Comparison of ENCODE assay signal across 32 cellular contexts in the genomic region with DNA sequence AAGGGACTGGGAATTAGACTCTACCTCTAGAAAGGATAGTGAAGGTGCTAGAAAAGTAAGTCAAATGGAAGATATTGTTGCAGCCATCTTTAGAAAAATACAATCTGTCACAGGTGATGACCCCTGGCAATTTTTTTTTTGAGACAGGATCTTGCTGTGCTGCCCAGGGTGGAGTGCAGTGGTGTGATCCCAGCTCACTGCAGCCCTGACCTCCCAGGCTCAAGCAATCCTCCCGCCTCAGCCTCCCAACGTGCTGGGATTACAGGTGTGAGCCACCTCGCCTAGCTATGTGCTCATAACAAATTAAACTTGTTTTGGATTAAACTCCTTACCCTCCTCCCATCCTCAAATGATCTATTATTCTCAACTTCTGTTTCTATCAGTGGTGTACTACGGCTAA. TPM values are rescaled to one million over a fixed set of nuclear protein-coding genes. Genes with fewer than 3 reads are reported as not detected.
"Had no signal": no experiment of that assay in that cellular context is flagged by ENCODE, and none has a peak within 500 bp of the region (broad histone marks: within the 10 kb centered on the region; RNA-seq: fewer than 3 reads in every experiment).

No MANE protein-coding gene starts in this region.

- H3K27ac Mint-ChIP-seq: activated CD8-positive, alpha-beta T cell treated with anti-CD3 and anti-CD28 coated beads for 36 hours; activated naive CD8-positive, alpha-beta T cell; activated T-cell treated with anti-CD3 and anti-CD28 coated beads, Interleukin-2, amount 50 U/mL, for 72 hours; neural progenitor cell; progenitor cell of endocrine pancreas; stimulated activated naive CD8-positive, alpha-beta T cell treated with anti-CD3 and anti-CD28 coated beads, Interleukin-15, Interleukin-2, amounts not matched to agents 100 ng/mL and 50 ng/mL, for 24 hours; T-helper 17 cell had no signal

- H3K36me3 Mint-ChIP-seq: activated naive CD8-positive, alpha-beta T cell; naive thymus-derived CD8-positive, alpha-beta T cell; neural progenitor cell had no signal

- H3K4me3 ChIP-seq: adrenal gland, body of pancreas, neural progenitor cell, skin epidermis, thoracic aorta had no signal

- H3K27me3 ChIP-seq: adrenal gland, body of pancreas, neural progenitor cell had no signal

- H3K9me3 ChIP-seq: adrenal gland, body of pancreas, thoracic aorta had no signal

- H3K4me2 ChIP-seq: neural progenitor cell had no signal

- H2AFZ ChIP-seq: neural progenitor cell had no signal

- H3K9ac ChIP-seq: neural progenitor cell had no signal

- ATAC-seq: activated CD8-positive, alpha-beta T cell treated with anti-CD3 and anti-CD28 coated beads for 36 hours; activated T-cell treated with anti-CD3 and anti-CD28 coated beads, Interleukin-2, amount 50 U/mL, for 72 hours; body of pancreas; esophagus mucosa; left colon; naive thymus-derived CD8-positive, alpha-beta T cell; sciatic nerve; T-helper 17 cell had no signal

- H3K36me3 ChIP-seq: adrenal gland, neural progenitor cell, thoracic aorta had no signal

- H3K27ac ChIP-seq: adrenal gland, body of pancreas, neural progenitor cell, skin epidermis, thoracic aorta, WERI-Rb-1 had no signal

- DNase-seq: activated CD4-positive, alpha-beta T cell treated with anti-CD3 and anti-CD28 coated beads, Interleukin-2, amount 50 U/mL, for 1 hour; activated CD4-positive, CD25-positive, alpha-beta regulatory T cell treated with anti-CD3 and anti-CD28 coated beads, Interleukin-2, amount 50 U/mL, for 72 hours; activated CD8-positive, alpha-beta T cell treated with anti-CD3 and anti-CD28 coated beads for 36 hours; activated effector memory CD4-positive, alpha-beta T cell treated with Interleukin-2 at 50 U/mL for 16 hours; activated naive CD4-positive, alpha-beta T cell treated with Interleukin-2 at 50 U/mL for 16 hours; activated T-cell treated with anti-CD3 and anti-CD28 coated beads for 4 hours; activated T-cell treated with anti-CD3 and anti-CD28 coated beads, Interleukin-2, amount 50 U/mL, for 72 hours; aorta; body of pancreas; dermis blood vessel endothelial cell; effector memory CD4-positive, alpha-beta T cell; foreskin fibroblast; hippocampal formation; left colon; naive thymus-derived CD8-positive, alpha-beta T cell; stimulated activated CD4-positive, alpha-beta T cell treated with anti-CD3 and anti-CD28 coated beads, Interleukin-12 subunit alpha, Interleukin-12 subunit beta, amount 100 ng/mL, for 4 hours; stimulated activated CD4-positive, alpha-beta T cell treated with anti-CD3 and anti-CD28 coated beads, Interleukin-4, amount 100 ng/mL, for 1 hour; T-helper 17 cell; T1000; trophoblast cell; WERI-Rb-1 had no signal

- H3K27me3 Mint-ChIP-seq: activated CD8-positive, alpha-beta T cell treated with anti-CD3 and anti-CD28 coated beads for 36 hours; activated naive CD8-positive, alpha-beta T cell; naive thymus-derived CD8-positive, alpha-beta T cell; progenitor cell of endocrine pancreas; stimulated activated naive CD8-positive, alpha-beta T cell treated with anti-CD3 and anti-CD28 coated beads, Interleukin-15, Interleukin-2, amounts not matched to agents 100 ng/mL and 50 ng/mL, for 24 hours; T-helper 17 cell had no signal

- H3K4me3 Mint-ChIP-seq: activated CD8-positive, alpha-beta T cell treated with anti-CD3 and anti-CD28 coated beads for 36 hours; activated naive CD8-positive, alpha-beta T cell; activated T-cell treated with anti-CD3 and anti-CD28 coated beads, Interleukin-2, amount 50 U/mL, for 72 hours; naive thymus-derived CD8-positive, alpha-beta T cell; neural progenitor cell; stimulated activated naive CD8-positive, alpha-beta T cell treated with anti-CD3 and anti-CD28 coated beads, Interleukin-15, Interleukin-2, amounts not matched to agents 100 ng/mL and 50 ng/mL, for 24 hours; T-helper 17 cell had no signal

- H3K9me3 Mint-ChIP-seq: neural progenitor cell had no signal

RNA-seq across cellular contexts. Expression of gene EFHD1, which starts 59.9 kb away (rescaled TPM):
- total RNA-seq: endothelial cell of umbilical vein had no signal
- polyA plus RNA-seq: keratinocyte had no signal
